26 cellular contexts compared by ENCODE assay signal in the genomic region with DNA sequence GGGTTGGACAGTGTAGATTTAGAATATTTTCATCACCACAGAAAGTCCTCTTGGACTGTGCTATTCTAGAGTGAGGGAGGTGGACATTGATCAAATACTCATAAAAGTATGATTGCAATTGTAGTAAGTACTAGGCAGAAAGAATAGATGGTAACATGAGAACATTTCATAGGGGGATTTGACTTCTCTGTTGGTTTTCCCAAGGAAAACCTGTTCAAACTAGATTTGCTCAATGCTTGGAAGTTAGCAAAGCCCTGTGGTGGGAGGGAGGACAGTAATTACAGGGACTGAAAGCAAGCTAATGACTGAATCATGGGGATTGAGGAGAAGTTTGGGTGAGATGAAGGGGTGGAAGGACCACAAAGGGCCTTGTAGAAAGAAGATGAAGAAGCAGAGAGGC. TPM values are rescaled to one million over a fixed set of nuclear protein-coding genes. Genes with fewer than 3 reads are reported as not detected.
DNase-seq lines count a peak whose midpoint lies in the region; ATAC-seq and TF ChIP-seq lines count a peak whose summit lies in the region.
"Had no signal": no experiment of that assay in that cellular context is flagged by ENCODE, and none has a peak within 500 bp of the region (broad histone marks: within the 10 kb centered on the region; RNA-seq: fewer than 3 reads in every experiment).

No MANE protein-coding gene starts in this region.

- peak overlapping the region; percentile 47 for H3K4me3 ChIP-seq in AG04450 (ENCODE audit: low read depth, low read length)
- no peak overlapping the region for H3K4me3 ChIP-seq in HCT116 (replicated peaks in 1 of 2; ENCODE audit: low read depth in 1 of 2, low read length in 2 of 2)
- peak overlapping the region; percentile 59 for H3K4me3 ChIP-seq in PC-9
- no peak overlapping the region for H3K4me3 ChIP-seq in transverse colon
- no peak overlapping the region for H3K4me3 ChIP-seq in Caco-2 (ENCODE audit: low read depth, low read length)
- H3K4me3 ChIP-seq: cardiac muscle cell had no signal

- DNase-seq in AG04450 (ENCODE audit: low read depth, low spot score) (no peak), HCT116 (ENCODE audit: low read depth, low spot score) (no peak), PC-9 (peak in 1 of 2 experiments; percentile 54), fibroblast of peridontal ligament (ENCODE audit: extremely low read depth) (peak; percentile 52), transverse colon (no peak), Caco-2 (no peak)
- no peak for DNase-seq in effector CD4-positive, alpha-beta T cell
- DNase-seq: activated CD8-positive, alpha-beta T cell treated with anti-CD3 and anti-CD28 coated beads, Interleukin-2, amount 10 ng/mL, durations not matched to agents 7 days and 5 days; activated naive CD4-positive, alpha-beta T cell treated with anti-CD3 and anti-CD28 coated beads for 36 hours; activated T-cell treated with anti-CD3 and anti-CD28 coated beads, Interleukin-2, amount 50 U/mL, for 48 hours; amygdala; CD4-positive, alpha-beta memory T cell; DMS153; GDM1; head of caudate nucleus; Kasumi-1; left colon; NCI-H1048; NCI-H187 treated with DMSO at 0.1 percent for 48 hours; NCI-H226; OCI-M1; Right ventricle myocardium superior; trophoblast cell had no signal

- intact Hi-C loops in HCT116 (cut with micrococcal nuclease) (no loop called here), PC-9 (cut with micrococcal nuclease; ENCODE audit: unreplicated experiment) (no loop called here), transverse colon (cut with DNase I; ENCODE audit: low total_unique reads) (no loop called here), Caco-2 (cut with micrococcal nuclease; ENCODE audit: unreplicated experiment) (no loop called here)

- in situ Hi-C loops in transverse colon (cut with MboI; ENCODE audit: low pct_ligation_motif_present in 1 of 4, low pct_unique_long_range_greater_than_20kb in 1 of 4, low sequenced_read_pairs in 3 of 4), result loop anchor here in 1 of 4 donors (25.0 kb wide), 1 partner anchor 317 kb away; a partner anchor contains a TSS

- ATAC-seq in HCT116 (no peak), HG03280 (IDR thresholded peaks at IDR 0.05; ENCODE audit: unreplicated experiment) (no peak)
- ATAC-seq: activated CD8-positive, alpha-beta T cell treated with anti-CD3 and anti-CD28 coated beads, Interleukin-2, amount 10 ng/mL, durations not matched to agents 7 days and 5 days; left colon had no signal

- RAD21 ChIA-PET in HCT116 (lab: Charles Lee; ENCODE audit: low non-redundant PET in 1 of 2, low total read pairs in 2 of 2, uncharacterized antibody in 2 of 2, unreplicated experiment in 2 of 2), result no interaction called here

- no peaks in the 10 kb centered on the region for H3K79me2 ChIP-seq in HCT116 (ENCODE audit: insufficient read depth, low read length)
- peaks cover 73% of the 10 kb centered on the region for H3K79me2 ChIP-seq in PC-9 (ENCODE audit: low read depth)

- BruUV-seq in HCT116 (replicated peaks; lab: Mats Ljungman, UMichigan) (no TSS peak), PC-9 (replicated peaks; lab: Mats Ljungman, UMichigan) (no TSS peak), Caco-2 (replicated peaks; lab: Mats Ljungman, UMichigan) (no TSS peak)

- H3K36me3 Mint-ChIP-seq in Caco-2 (ENCODE audit: insufficient read depth, unreplicated experiment), result no peaks in the 10 kb centered on the region
- H3K36me3 Mint-ChIP-seq: CD4-positive, alpha-beta memory T cell had no signal

- no peak for TF ChIP-seq POLR2A in HCT116 (IDR thresholded peaks at IDR 0.05; ENCODE audit: borderline replicate concordance, extremely low read depth, insufficient read depth, insufficient read length)
- TF ChIP-seq POLR2A in transverse colon (IDR thresholded peaks at IDR 0.05), result no peak

- H2AFZ ChIP-seq in HCT116 (ENCODE audit: low read depth, low read length, poor library complexity, severe bottlenecking) (no peak overlapping the region), PC-9 (no peak overlapping the region)

- H3K27ac ChIP-seq in AG04450 (ENCODE audit: low read depth, low read length) (no peak overlapping the region), HCT116 (ENCODE audit: low read depth, low read length) (peak overlapping the region; percentile 90; the same call in 1 of the 2 replicates), PC-9 (peak overlapping the region; percentile 99), transverse colon (no peak overlapping the region)
- H3K27ac ChIP-seq: cardiac muscle cell, neutrophil had no signal

- CTCF ChIA-PET in AG04450 (lab: Charles Lee) (no interaction called here), HCT116 (lab: Charles Lee) (no interaction called here), PC-9 (lab: Charles Lee) (no interaction called here), Caco-2 (lab: Charles Lee) (no interaction called here)

- no peak overlapping the region for H3K4me3 Mint-ChIP-seq in Caco-2 (ENCODE audit: unreplicated experiment)
- H3K4me3 Mint-ChIP-seq: activated CD8-positive, alpha-beta T cell treated with anti-CD3 and anti-CD28 coated beads, Interleukin-2, amount 10 ng/mL, durations not matched to agents 7 days and 5 days; activated naive CD4-positive, alpha-beta T cell treated with anti-CD3 and anti-CD28 coated beads for 36 hours; CD4-positive, alpha-beta memory T cell had no signal

- peaks cover 55 to 78% of the 10 kb centered on the region in 2 experiments for H3K4me1 ChIP-seq in HCT116 (ENCODE audit: control insufficient read depth in 1 of 2, insufficient read depth in 2 of 2, low read length in 2 of 2)
- peaks cover 96% of the 10 kb centered on the region for H3K4me1 ChIP-seq in PC-9 (replicated peaks; ENCODE audit: insufficient read depth)
- peaks cover 0 to 17% (median 7%) of the 10 kb centered on the region in 4 donors for H3K4me1 ChIP-seq in transverse colon
- H3K4me1 ChIP-seq in Caco-2, result peaks cover 3% of the 10 kb centered on the region

- H3K9ac ChIP-seq in HCT116 (ENCODE audit: low read length), result peak overlapping the region; percentile 47

- H3K27me3 ChIP-seq in AG04450 (ENCODE audit: control insufficient read depth, insufficient read depth, low read length), result no peaks in the 10 kb centered on the region
- no peaks in the 10 kb centered on the region for H3K27me3 ChIP-seq in HCT116 (ENCODE audit: insufficient read depth, low read length)
- H3K27me3 ChIP-seq in PC-9 (ENCODE audit: insufficient read depth, low read depth), result no peaks in the 10 kb centered on the region
- H3K27me3 ChIP-seq in transverse colon, result no peaks in the 10 kb centered on the region
- no peaks in the 10 kb centered on the region for H3K27me3 ChIP-seq in Caco-2 (replicated peaks; ENCODE audit: control insufficient read depth, insufficient read depth, low read length)
- H3K27me3 ChIP-seq: cardiac muscle cell, neutrophil had no signal

- H3K9me3 ChIP-seq in AG04450 (ENCODE audit: control insufficient read depth, insufficient read depth, low read length) (no peaks in the 10 kb centered on the region), HCT116 (ENCODE audit: control insufficient read depth in 1 of 2, insufficient read depth in 1 of 2, low read depth in 1 of 2, low read length in 2 of 2) (no peaks in the 10 kb centered on the region), PC-9 (ENCODE audit: insufficient read depth, low read depth) (no peaks in the 10 kb centered on the region), transverse colon (no peaks in the 10 kb centered on the region), Caco-2 (no peaks in the 10 kb centered on the region)
- H3K9me3 ChIP-seq: neutrophil had no signal

- H3K9me2 ChIP-seq in HCT116 (ENCODE audit: insufficient read depth), result no peaks in the 10 kb centered on the region
- H3K9me2 ChIP-seq in PC-9 (ENCODE audit: insufficient read depth), result no peaks in the 10 kb centered on the region

- TF ChIP-seq EP300 in transverse colon (IDR thresholded peaks at IDR 0.05; ENCODE audit: low read depth), result no peak

- H3K4me1 Mint-ChIP-seq in Caco-2 (ENCODE audit: low read depth, unreplicated experiment), result peaks cover 5% of the 10 kb centered on the region

- H3F3A ChIP-seq in PC-9 (ENCODE audit: insufficient read depth, low read depth), result peaks cover 91% of the 10 kb centered on the region

- TF ChIP-seq CTCF in AG04450 (IDR thresholded peaks at IDR 0.05; ENCODE audit: low read depth, low read length) (no peak), HCT116 (IDR thresholded peaks at IDR 0.05 in 2 of 3, conservative IDR thresholded peaks at IDR 0.05 in 1 of 3; ENCODE audit: borderline replicate concordance in 1 of 3, insufficient read depth in 1 of 3, low read depth in 2 of 3, low read length in 2 of 3) (no peak), PC-9 (conservative IDR thresholded peaks at IDR 0.05) (no peak), transverse colon (IDR thresholded peaks at IDR 0.05) (no peak), Caco-2 (IDR thresholded peaks at IDR 0.05; ENCODE audit: insufficient read depth in 1 of 2, low read depth in 1 of 2, low read length in 1 of 2, severe bottlenecking in 1 of 2, unreplicated experiment in 1 of 2) (no peak)

- H3K27ac Mint-ChIP-seq in Caco-2 (ENCODE audit: unreplicated experiment), result no peak overlapping the region
- H3K27ac Mint-ChIP-seq: activated CD8-positive, alpha-beta T cell treated with anti-CD3 and anti-CD28 coated beads, Interleukin-2, amount 10 ng/mL, durations not matched to agents 7 days and 5 days; activated naive CD4-positive, alpha-beta T cell treated with anti-CD3 and anti-CD28 coated beads for 36 hours; CD4-positive, alpha-beta memory T cell had no signal

- POLR2A ChIA-PET in AG04450 (lab: Yijun Ruan, JAX), result interaction anchor here (0.7 to 1.1 kb wide), 2 partner anchors 9 to 24 kb away, joined by 4 read pairs; a partner anchor contains a TSS
- POLR2A ChIA-PET in HCT116 (lab: Charles Lee), result interaction anchor here (1.0 to 1.5 kb wide), 2 partner anchors 9 to 59 kb away, joined by 3 read pairs; no protein-coding TSS in a partner anchor
- POLR2A ChIA-PET in PC-9 (lab: Charles Lee; ENCODE audit: unreplicated experiment), result interaction anchor here (0.9 to 1.1 kb wide), 2 partner anchors 9 to 474 kb away, joined by 3 to 5 read pairs; no protein-coding TSS in a partner anchor
- POLR2A ChIA-PET in Caco-2 (lab: Charles Lee), result no interaction called here

- H3K9me3 Mint-ChIP-seq in Caco-2 (ENCODE audit: unreplicated experiment), result no peaks in the 10 kb centered on the region
- H3K9me3 Mint-ChIP-seq: activated naive CD4-positive, alpha-beta T cell treated with anti-CD3 and anti-CD28 coated beads for 36 hours; CD4-positive, alpha-beta memory T cell had no signal

- no peak for TF ChIP-seq RAD21 in HCT116 (IDR thresholded peaks at IDR 0.05; ENCODE audit: low read depth)

- H3K4me2 ChIP-seq in HCT116 (ENCODE audit: low read length), result peak overlapping the region; percentile 71
- H3K4me2 ChIP-seq in PC-9, result peak overlapping the region; percentile 85

- no peaks in the 10 kb centered on the region for H3K27me3 Mint-ChIP-seq in Caco-2 (ENCODE audit: insufficient read depth, unreplicated experiment)

- H3K36me3 ChIP-seq in HCT116 (ENCODE audit: control insufficient read depth in 1 of 2, insufficient read depth in 2 of 2, low read length in 2 of 2), result no peaks in the 10 kb centered on the region
- no peaks in the 10 kb centered on the region for H3K36me3 ChIP-seq in PC-9 (ENCODE audit: low read depth)
- no peaks in the 10 kb centered on the region for H3K36me3 ChIP-seq in transverse colon
- H3K36me3 ChIP-seq in Caco-2 (ENCODE audit: control insufficient read depth, insufficient read depth, low read length), result no peaks in the 10 kb centered on the region
- H3K36me3 ChIP-seq: cardiac muscle cell, neutrophil had no signal

- H4K20me1 ChIP-seq in HCT116 (ENCODE audit: insufficient read depth), result no peaks in the 10 kb centered on the region
- H4K20me1 ChIP-seq in PC-9 (ENCODE audit: insufficient read depth), result no peaks in the 10 kb centered on the region

RNA-seq across cellular contexts. Expression of a gene that starts 24.4 kb away (rescaled TPM):
- polyA plus RNA-seq in AG04450 (2011; rRNA removed), result 1.8 and 2.5 TPM in 2 replicates
- 8.6 and 14.7 TPM in 2 replicates for polyA minus RNA-seq in AG04450 (2011; rRNA and poly(A)+ RNA removed)
- 3.0 TPM for total RNA-seq in HCT116 (2021; ENCODE audit: unreplicated experiment)
- 0.49 and 1.3 TPM in 2 replicates for polyA plus RNA-seq in HCT116 (2012)
- 42.4 and 47.4 TPM in 2 replicates for total RNA-seq in PC-9 (2021)
- 10 to 100 TPM in 2 of 4 donors, 1 to 10 TPM in 2; 4.9 to 50.0 (median 14.3) TPM for total RNA-seq in transverse colon
- 2.0 and 3.2 TPM in 2 replicates for total RNA-seq in Caco-2 (2022)

Comparison
In these comparisons a context has a peak if more than half of its experiments do, and no peak if none do; other contexts are left out.
1. H3K27ac ChIP-seq: peak in HCT116 (single experiment) and PC-9 (single experiment); none in AG04450 (single experiment) and transverse colon (0 of 4).
2. H3K4me3 ChIP-seq: peak in AG04450 (single experiment) and PC-9 (single experiment); none in HCT116 (0 of 2), transverse colon (0 of 4) and Caco-2 (single experiment).